9 cellular contexts compared by ENCODE assay signal in the genomic region with DNA sequence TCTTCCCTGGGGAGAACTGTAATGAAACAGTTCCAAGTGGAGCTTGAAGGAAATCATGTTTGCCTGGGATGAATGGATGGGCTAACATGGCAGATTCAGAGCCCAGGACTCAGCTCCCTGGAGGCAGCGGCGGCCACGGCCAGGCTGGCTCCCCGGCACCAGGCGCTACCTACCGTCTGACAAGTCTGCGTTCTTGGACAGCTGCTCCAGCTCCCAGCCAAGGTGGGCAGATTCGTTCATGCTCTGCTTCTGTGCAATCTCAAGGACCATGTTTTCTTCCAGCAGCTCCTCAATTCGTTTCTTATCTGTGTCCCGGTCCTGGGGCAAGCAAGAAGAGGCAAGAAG.
DNase-seq lines count a peak whose midpoint lies in the region; ATAC-seq, FAIRE-seq and TF ChIP-seq lines count a peak whose summit lies in the region.
"Had no signal": no experiment of that assay in that cellular context is flagged by ENCODE, and none has a peak within 500 bp of the region (broad histone marks: within the 10 kb centered on the region; RNA-seq: fewer than 3 reads in every experiment).

No MANE protein-coding gene starts in this region.

- TF ChIP-seq CTCF in GM12878 (IDR thresholded peaks at IDR 0.05 in 2 of 3, conservative IDR thresholded peaks at IDR 0.05 in 1 of 3; ENCODE audit: control insufficient read depth in 2 of 3, extremely low read depth in 1 of 3, insufficient read depth in 1 of 3, low read depth in 3 of 3, low read length in 3 of 3) = no peak

- peaks cover 12% of the 10 kb centered on the region for H3K79me2 ChIP-seq in GM12878 (ENCODE audit: control insufficient read depth, insufficient read depth, low read length)

- peak overlapping the region; percentile 79 for H3K4me2 ChIP-seq in GM12878 (ENCODE audit: control insufficient read depth, insufficient read depth)

- DNase-seq in Right ventricle myocardium inferior (ENCODE audit: missing footprints) = no peak
- no peak for DNase-seq in cardiac septum (ENCODE audit: low spot score)
- DNase-seq in GM12878 (ENCODE audit: low read depth, low spot score) = no peak
- no peak for DNase-seq in SW 1271 (lab: John Stamatoyannopoulos, UW)
- no peak for DNase-seq in mucosa of gallbladder (ENCODE audit: low spot score)

- no peak for FAIRE-seq in GM12878 (lab: Jason Lieb, UNC)
- FAIRE-seq: HTR-8/SVneo had no signal

- no peaks in the 10 kb centered on the region for H3K9me3 ChIP-seq in GM12878 (replicated peaks; ENCODE audit: control insufficient read depth, insufficient read depth, low read length)
- H3K9me3 ChIP-seq in muscle layer of duodenum (ENCODE audit: control insufficient read depth in 1 of 2, low read length in 2 of 2) = no peaks in the 10 kb centered on the region

- peak; percentile 15 for ATAC-seq in Right ventricle myocardium inferior
- no peak for ATAC-seq in GM12878
- no peak for ATAC-seq in HG02885 (IDR thresholded peaks at IDR 0.05; ENCODE audit: poor library complexity, unreplicated experiment)
- no peak for ATAC-seq in GM19324 (IDR thresholded peaks at IDR 0.05; ENCODE audit: low FRiP score, unreplicated experiment)

- no peak for TF ChIP-seq RAD21 in GM12878 (IDR thresholded peaks at IDR 0.05; ENCODE audit: insufficient read depth, low read depth, low read length)

- H3K4me1 ChIP-seq in GM12878 (ENCODE audit: control insufficient read depth, insufficient read depth, low read length) (peaks cover 39% of the 10 kb centered on the region), muscle layer of duodenum (ENCODE audit: control insufficient read depth in 1 of 2, insufficient read depth in 2 of 2, low read length in 2 of 2) (peaks cover 6 to 8% of the 10 kb centered on the region in 2 donors)

- H3K27ac ChIP-seq in GM12878 (ENCODE audit: control insufficient read depth, insufficient read depth) (peak overlapping the region; percentile 87), muscle layer of duodenum (ENCODE audit: low read length) (peak overlapping the region; percentile 4)

- H3K27me3 ChIP-seq in GM12878 (replicated peaks in 1 of 2; ENCODE audit: control insufficient read depth in 2 of 2, insufficient read depth in 2 of 2, low read length in 1 of 2) (no peaks in the 10 kb centered on the region), muscle layer of duodenum (ENCODE audit: low read depth, low read length) (no peaks in the 10 kb centered on the region)

- RAD21 ChIA-PET in GM12878 (lab: Charles Lee; ENCODE audit: unreplicated experiment) = interaction anchor here (1.1 to 7.1 kb wide), 12 partner anchors 19 to 185 kb away, joined by 3 to 160 read pairs (median 6); partner anchors contain the start of genes CCDC88C and PPP4R3A

- no peak for TF ChIP-seq POLR2A in GM12878 (IDR thresholded peaks at IDR 0.05; ENCODE audit: low read depth, low read length)

- peaks cover 40 to 51% of the 10 kb centered on the region in 2 experiments for H3K36me3 ChIP-seq in GM12878 (ENCODE audit: control insufficient read depth in 2 of 2, insufficient read depth in 2 of 2, low read length in 1 of 2)
- H3K36me3 ChIP-seq in muscle layer of duodenum (ENCODE audit: control insufficient read depth in 1 of 2, insufficient read depth in 2 of 2, low read length in 2 of 2) = peaks cover 0 to 5% of the 10 kb centered on the region in 2 donors

- no peak overlapping the region for H2AFZ ChIP-seq in GM12878 (ENCODE audit: control insufficient read depth, low read depth, low read length)

- BruUV-seq in GM12878 (replicated peaks; lab: Mats Ljungman, UMichigan) = no TSS peak

- 63% methylated on average over 10 of the region's 10 CpGs for WGBS in GM12878 (ENCODE audit: insufficient coverage, insufficient replicate concordance, low lambda C conversion rate, missing lambda C conversion rate)

- CTCF ChIA-PET in GM12878 (lab: Yijun Ruan, JAX) = interaction anchor here (0.8 to 13.6 kb wide), 11 partner anchors 8 to 95 kb away, joined by 3 to 242 read pairs (median 17); partner anchors contain the start of gene CCDC88C

- H3K9ac ChIP-seq in GM12878 (ENCODE audit: control insufficient read depth, insufficient read depth, low read length) = peak overlapping the region; percentile 66

- in situ Hi-C loops in GM12878 (cut with MboI) = no loop called here

- POLR2A ChIA-PET in GM12878 (lab: Charles Lee) = interaction anchor here (0.6 to 2.8 kb wide), 8 partner anchors 19 to 93 kb away, joined by 3 to 9 read pairs (median 5); partner anchors contain the start of gene CCDC88C

- H4K20me1 ChIP-seq in GM12878 (ENCODE audit: control insufficient read depth, insufficient read depth) = no peaks in the 10 kb centered on the region

- no peak for TF ChIP-seq EP300 in GM12878 (IDR thresholded peaks at IDR 0.05; ENCODE audit: borderline replicate concordance in 1 of 2, control insufficient read depth in 1 of 2, low read depth in 2 of 2, low read length in 2 of 2)

- peak overlapping the region; percentile 11; the same call in 1 of the 2 replicates for H3K4me3 ChIP-seq in GM12878
- peak overlapping the region; percentile 31 to 55 for H3K4me3 ChIP-seq in muscle layer of duodenum (ENCODE audit: low read depth in 1 of 2, low read length in 2 of 2)

- intact Hi-C loops in Right ventricle myocardium inferior (cut with DNase I) = loop anchor here (10.0 kb wide), 1 partner anchor 590 kb away; no protein-coding TSS in a partner anchor
- intact Hi-C loops in cardiac septum (cut with DNase I) = loop anchor here (1.0 kb wide), 1 partner anchor 94 kb away; no protein-coding TSS in a partner anchor
- intact Hi-C loops in GM12878 (cut with micrococcal nuclease; ENCODE audit: unreplicated experiment) = loop anchor here (10.0 kb wide), 1 partner anchor 180 kb away; no protein-coding TSS in a partner anchor

- SMC1A ChIA-PET in GM12878 (lab: Charles Lee; ENCODE audit: uncharacterized antibody, unreplicated experiment) = interaction anchor here (0.7 to 11.1 kb wide), 22 partner anchors 9 to 186 kb away, joined by 3 to 210 read pairs (median 5); partner anchors contain the start of gene CCDC88C

TF ChIP-seq in GM12878, 131 proteins besides CTCF, POLR2A, EP300 and RAD21:
- no peak for TF ChIP-seq ZNF622 (IDR thresholded peaks at IDR 0.05)
- 0 out of 2 replicates have a peak, but pooled peaks have one; percentile 30 for TF ChIP-seq POLR2AphosphoS5 (IDR thresholded peaks at IDR 0.05; ENCODE audit: low read length)
